8 cellular contexts compared by ENCODE assay signal in the genomic region with DNA sequence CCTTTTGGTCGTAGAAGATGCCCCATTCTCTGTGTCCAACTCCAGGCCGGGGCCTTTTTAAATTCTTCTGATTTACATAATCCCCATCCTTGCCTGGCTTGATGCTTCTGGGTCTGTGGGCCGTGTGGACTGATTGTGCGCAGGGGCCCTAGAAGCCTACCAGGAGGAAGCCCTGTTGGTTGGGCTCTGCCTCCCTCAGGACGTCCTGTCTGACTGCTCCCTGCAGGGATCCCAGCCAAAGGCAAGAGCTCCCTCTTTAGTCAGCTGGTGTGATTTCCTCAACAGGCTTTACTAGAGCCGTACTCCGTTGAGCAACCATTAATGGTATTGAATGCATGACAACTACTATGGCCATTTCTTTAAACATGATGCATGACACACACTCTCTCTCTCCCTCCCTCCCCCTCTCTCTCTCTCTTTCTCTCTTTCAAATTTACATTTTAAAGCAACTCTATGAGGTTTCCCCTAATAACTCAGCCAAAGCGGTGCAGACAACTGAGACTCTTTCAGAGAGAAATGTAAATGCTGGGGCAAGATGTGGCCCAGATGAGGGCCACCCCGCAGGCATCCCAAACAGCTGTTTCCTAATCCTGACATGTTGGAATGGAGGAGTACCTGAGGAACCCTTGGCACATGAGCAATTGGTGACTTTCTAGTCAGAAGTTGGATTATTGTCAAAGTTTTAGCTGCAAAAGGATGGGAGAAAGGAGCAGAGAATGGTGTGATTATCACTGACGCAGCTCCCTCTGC.
DNase-seq lines count a peak whose midpoint lies in the region; ATAC-seq and TF ChIP-seq lines count a peak whose summit lies in the region.

No MANE protein-coding gene starts in this region.

- TF ChIP-seq POLR2A in ovary (IDR thresholded peaks at IDR 0.05) = no peak

- H3K18ac ChIP-seq in trophoblast cell (ENCODE audit: low read length) = no peak overlapping the region

- H2BK12ac ChIP-seq in trophoblast cell (ENCODE audit: low read length) = no peak overlapping the region

- intact Hi-C loops in ovary (cut with DNase I) = no loop called here

- H4K91ac ChIP-seq in trophoblast cell (ENCODE audit: low read depth, low read length) = no peak overlapping the region

- H3K36me3 ChIP-seq in trophoblast cell (ENCODE audit: control insufficient read depth in 1 of 2, insufficient read depth in 2 of 2, low read length in 2 of 2) (no peaks in the 10 kb centered on the region), ovary (no peaks in the 10 kb centered on the region)

- H3K27ac ChIP-seq in trophoblast cell (ENCODE audit: low read depth, low read length) (no peak overlapping the region), ovary (peak overlapping the region in 1 of 2 donors; percentile 30)

- no peak overlapping the region for H2AK5ac ChIP-seq in trophoblast cell (ENCODE audit: low read length)

- no peak for ATAC-seq in HG02763 (IDR thresholded peaks at IDR 0.05; ENCODE audit: unreplicated experiment)

- H3K9ac ChIP-seq in trophoblast cell (ENCODE audit: low read length) = no peak overlapping the region

- H3K4ac ChIP-seq in trophoblast cell (ENCODE audit: low read depth, low read length) = no peak overlapping the region

- no peak for TF ChIP-seq EP300 in ovary (IDR thresholded peaks at IDR 0.05)

- H4K8ac ChIP-seq in trophoblast cell (ENCODE audit: low read depth, low read length) = no peak overlapping the region

- in situ Hi-C loops in GM13976 (cut with MboI; ENCODE audit: low sequenced_read_pairs, unreplicated experiment) = no loop called here

- H3K4me3 ChIP-seq in foreskin fibroblast (ENCODE audit: low read depth in 1 of 2, low read length in 2 of 2) = no peak overlapping the region
- H3K4me3 ChIP-seq in trophoblast cell (ENCODE audit: low read depth, low read length) = no peak overlapping the region
- no peak overlapping the region for H3K4me3 ChIP-seq in ovary

- H3K27me3 ChIP-seq in trophoblast cell (ENCODE audit: insufficient read depth, low read length) = no peaks in the 10 kb centered on the region
- no peaks in the 10 kb centered on the region for H3K27me3 ChIP-seq in ovary

- H3K9me3 ChIP-seq in trophoblast cell (ENCODE audit: insufficient read depth, low read depth, low read length) (no peaks in the 10 kb centered on the region), ovary (no peaks in the 10 kb centered on the region)

- H2BK5ac ChIP-seq in trophoblast cell (ENCODE audit: low read depth, low read length, poor library complexity) = no peak overlapping the region

- no peak overlapping the region for H3K23ac ChIP-seq in trophoblast cell (ENCODE audit: low read length)

- H3K4me1 ChIP-seq in trophoblast cell (ENCODE audit: control insufficient read depth in 1 of 2, insufficient read depth in 2 of 2, low read length in 2 of 2) = peaks cover 0 to 4% of the 10 kb centered on the region in 2 experiments
- H3K4me1 ChIP-seq in ovary (ENCODE audit: insufficient read depth) = no peaks in the 10 kb centered on the region

- no peaks in the 10 kb centered on the region for H3K79me1 ChIP-seq in trophoblast cell (ENCODE audit: low read length)

- TF ChIP-seq CTCF in GM13976 (IDR thresholded peaks at IDR 0.05; ENCODE audit: borderline replicate concordance, control extremely low read depth, extremely low read depth, insufficient read depth, missing control alignments) (peak; percentile 16), foreskin fibroblast (IDR thresholded peaks at IDR 0.05; ENCODE audit: low read depth, low read length) (peak; percentile 6), ovary (IDR thresholded peaks at IDR 0.05) (no peak)

- WGBS in trophoblast cell (ENCODE audit: extremely low coverage, insufficient coverage, insufficient read length) = no CpG with 5 or more reads among the region's 10 CpGs
- 51 to 59% (median 55%) methylated on average over 10 of the region's 10 CpGs for whole genome bisulfite sequencing in ovary, 3 donors

- H2BK120ac ChIP-seq in trophoblast cell (ENCODE audit: insufficient read depth, low read length, poor library complexity) = no peak overlapping the region

- DNase-seq in GM13976 (ENCODE audit: low spot score) = peak; percentile 36
- peak; percentile 21 for DNase-seq in NCI-H460 (ENCODE audit: extremely low read depth, low read depth)
- DNase-seq in foreskin fibroblast = peak in 1 of 2 donors; percentile 13
- DNase-seq in trophoblast cell = peak; percentile 43 to 68
- no peak for DNase-seq in ovary
- no peak for DNase-seq in activated effector memory CD4-positive, alpha-beta T cell treated with Interleukin-2 at 50 U/mL for 16 hours
- no peak for DNase-seq in stimulated activated naive CD4-positive, alpha-beta T cell (lab: John Stamatoyannopoulos, UW)

- no peak overlapping the region for H3K4me2 ChIP-seq in trophoblast cell (ENCODE audit: low read length)

- no peak overlapping the region for H3K14ac ChIP-seq in trophoblast cell (ENCODE audit: low read length)

- no peak overlapping the region for H4K12ac ChIP-seq in trophoblast cell (ENCODE audit: low read depth, low read length)

- no peak overlapping the region for H2AFZ ChIP-seq in trophoblast cell (ENCODE audit: insufficient read depth, low read length, poor library complexity)

- H3K79me2 ChIP-seq in trophoblast cell (ENCODE audit: control insufficient read depth, insufficient read depth, low read length, poor library complexity) = no peaks in the 10 kb centered on the region

Comparison
In these comparisons a context has a peak if more than half of its experiments do, and no peak if none do; other contexts are left out.
1. DNase-seq: peak in GM13976 (single experiment), NCI-H460 (single experiment) and trophoblast cell (2 of 2); none in ovary (0 of 5), activated effector memory CD4-positive, alpha-beta T cell treated with Interleukin-2 at 50 U/mL for 16 hours (single experiment) and stimulated activated naive CD4-positive, alpha-beta T cell (0 of 6).
2. CTCF ChIP-seq: peak in GM13976 (single experiment) and foreskin fibroblast (single experiment); none in ovary (0 of 3).